Comparison of ENCODE assay signal across 1 cellular context in the genomic region with DNA sequence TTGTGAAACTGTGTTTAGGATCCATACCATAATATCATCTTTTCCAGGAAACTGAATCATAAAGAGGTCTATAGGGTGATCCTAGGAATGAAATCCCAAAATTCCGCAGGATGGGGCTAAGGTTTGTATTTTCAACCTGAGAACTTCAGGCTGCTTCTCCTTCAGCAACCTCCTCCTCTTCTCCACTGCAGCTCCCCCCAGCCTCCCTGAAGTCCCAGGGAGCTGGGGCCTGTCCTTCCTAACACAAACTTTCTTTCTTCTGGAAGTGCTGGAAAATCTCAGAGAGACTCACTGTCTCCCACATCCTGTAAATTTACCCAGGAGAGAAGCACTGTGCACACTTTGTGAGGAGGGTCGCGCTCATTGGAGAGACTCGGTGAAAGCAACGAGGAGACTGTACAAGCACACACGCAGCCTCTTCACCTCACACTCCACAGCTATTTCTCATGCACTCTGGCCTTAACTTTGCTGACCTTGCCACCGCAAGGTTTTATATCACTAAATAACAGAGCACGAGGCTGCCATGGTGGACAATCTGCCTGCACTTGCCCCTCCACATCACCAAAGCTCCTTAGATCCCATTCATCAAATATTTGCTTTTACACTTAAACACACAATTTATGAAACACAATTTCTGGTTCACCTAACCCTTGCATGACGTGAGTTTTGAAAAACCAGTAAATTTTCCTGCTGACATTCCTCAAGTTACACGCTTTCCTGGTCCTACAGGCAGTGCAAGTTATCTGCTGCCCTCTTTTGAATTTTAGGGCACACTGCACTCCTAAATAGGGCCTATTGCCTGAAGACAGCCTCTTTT.
TF ChIP-seq lines count a peak whose summit lies in the region.

No MANE protein-coding gene starts in this region.

TF ChIP-seq in Ishikawa, 13 proteins besides CTCF, POLR2A, EP300 and RAD21 (continued from another document):
- TF ChIP-seq, protein P1, sequence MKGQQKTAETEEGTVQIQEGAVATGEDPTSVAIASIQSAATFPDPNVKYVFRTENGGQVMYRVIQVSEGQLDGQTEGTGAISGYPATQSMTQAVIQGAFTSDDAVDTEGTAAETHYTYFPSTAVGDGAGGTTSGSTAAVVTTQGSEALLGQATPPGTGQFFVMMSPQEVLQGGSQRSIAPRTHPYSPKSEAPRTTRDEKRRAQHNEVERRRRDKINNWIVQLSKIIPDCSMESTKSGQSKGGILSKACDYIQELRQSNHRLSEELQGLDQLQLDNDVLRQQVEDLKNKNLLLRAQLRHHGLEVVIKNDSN (IDR thresholded peaks at IDR 0.05), result no peak
- TF ChIP-seq YY1 (IDR thresholded peaks at IDR 0.05; ENCODE audit: low read depth) (no peak), EGR1 (IDR thresholded peaks at IDR 0.05) (no peak)
